10 cellular contexts compared by ENCODE assay signal in the genomic region with DNA sequence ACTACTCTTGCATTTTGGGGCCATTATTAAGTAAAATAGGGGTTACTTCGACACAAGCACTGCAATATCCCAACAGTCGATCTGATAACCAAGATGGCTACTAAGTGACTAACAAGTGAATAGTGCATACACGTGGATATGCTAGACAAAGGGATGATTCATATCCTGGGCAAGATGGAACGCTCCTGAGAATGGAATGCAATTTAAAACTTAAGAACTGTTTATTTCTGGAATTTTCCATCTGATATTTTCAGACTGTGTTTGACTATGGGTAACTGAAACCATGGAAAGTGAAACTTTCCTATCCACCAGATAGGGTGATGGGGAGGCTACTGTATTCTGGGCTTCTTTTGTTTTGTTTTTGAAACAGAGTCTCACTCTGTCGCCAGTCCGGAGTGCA.
A peak's percentile ranks its signal among the peaks of the same experiment; 100 is the strongest.
DNase-seq lines count a peak whose midpoint lies in the region; ATAC-seq, FAIRE-seq and TF ChIP-seq lines count a peak whose summit lies in the region.
"Had no signal": no experiment of that assay in that cellular context is flagged by ENCODE, and none has a peak within 500 bp of the region (broad histone marks: within the 10 kb centered on the region; RNA-seq: fewer than 3 reads in every experiment).

No MANE protein-coding gene starts in this region.

- no peak for TF ChIP-seq EP300 in HepG2 (IDR thresholded peaks at IDR 0.05; ENCODE audit: low read depth in 2 of 2, low read length in 2 of 2)
- TF ChIP-seq EP300 in HepG2 (CRISPR knock-in tag; IDR thresholded peaks at IDR 0.05; ENCODE audit: borderline replicate concordance), result no peak

- peaks cover 6% of the 10 kb centered on the region for H3K4me1 ChIP-seq in HepG2 (ENCODE audit: insufficient read depth, low read length)

- no peak overlapping the region for H3K9ac ChIP-seq in HepG2 (ENCODE audit: insufficient read depth, low read depth, low read length)

- WGBS in HepG2 (ENCODE audit: low lambda C conversion rate), result 87% methylated on average over 6 of the region's 6 CpGs

- ATAC-seq in HepG2 (no peak), GM21737 (IDR thresholded peaks at IDR 0.05; ENCODE audit: unreplicated experiment) (no peak)

- H3K27ac ChIP-seq in HepG2 (ENCODE audit: extremely low read length, insufficient read depth, low read length), result no peak overlapping the region

- H3K4me2 ChIP-seq in HepG2 (ENCODE audit: low read depth, low read length), result no peak overlapping the region

- H3K27me3 ChIP-seq in HepG2 (ENCODE audit: control insufficient read depth in 1 of 2, insufficient read depth in 2 of 2, low read length in 2 of 2), result no peaks in the 10 kb centered on the region

- DNase-seq in AG10803 (ENCODE audit: low read depth) (peak; percentile 90), LoVo (ENCODE audit: low spot score) (peak; percentile 47), choroid plexus epithelial cell (ENCODE audit: low read depth) (peak; percentile 96), HepG2 (ENCODE audit: low spot score) (peak; percentile 62), D341Med (ENCODE audit: low spot score) (no peak), activated T-cell treated with anti-CD3 and anti-CD28 coated beads for 4 hours (no peak)
- no peak for DNase-seq in activated effector memory CD4-positive, alpha-beta T cell treated with anti-CD3 and anti-CD28 coated beads, Interleukin-2, amount 50 U/mL, for 16 hours
- DNase-seq: CD8-positive, alpha-beta memory T cell; NCI-H146 had no signal

- no peak overlapping the region for H2AFZ ChIP-seq in HepG2 (ENCODE audit: low read length)

- CTCF ChIA-PET in HepG2 (lab: Yijun Ruan, JAX; ENCODE audit: low intra/inter-chr PET ratio, low total read pairs), result no interaction called here

- POLR2A ChIA-PET in HepG2 (lab: Yijun Ruan, JAX), result no interaction called here

- in situ Hi-C loops in HepG2 (cut with HindIII; ENCODE audit: extremely low pct_ligation_motif_present, low pct_unique_long_range_greater_than_20kb), result no loop called here

- TF ChIP-seq POLR2A in HepG2 (IDR thresholded peaks at IDR 0.05; ENCODE audit: insufficient read depth in 1 of 2, low read depth in 2 of 2, low read length in 2 of 2), result no peak

- TF ChIP-seq CTCF in AG10803 (conservative IDR thresholded peaks at IDR 0.05; ENCODE audit: low read length), result no peak
- no peak for TF ChIP-seq CTCF in choroid plexus epithelial cell (conservative IDR thresholded peaks at IDR 0.05; ENCODE audit: low read depth, low read length)
- no peak for TF ChIP-seq CTCF in HepG2 (CRISPR knock-in tag; IDR thresholded peaks at IDR 0.05)

- H3K79me2 ChIP-seq in HepG2 (ENCODE audit: insufficient read depth, low read length), result peaks cover 2% of the 10 kb centered on the region

- no peaks in the 10 kb centered on the region for H3K9me3 ChIP-seq in HepG2 (ENCODE audit: low read length)

- no TSS peak for BruUV-seq in HepG2 (replicated peaks; lab: Mats Ljungman, UMichigan)

- no peak for TF ChIP-seq RAD21 in HepG2 (CRISPR knock-in tag; IDR thresholded peaks at IDR 0.05)

- peaks cover 3% of the 10 kb centered on the region; the same call in 1 of the 2 replicates for H4K20me1 ChIP-seq in HepG2 (ENCODE audit: insufficient read depth, low read length)

- peaks cover 3 to 9% of the 10 kb centered on the region in 2 experiments; a peak in 4 of 5 replicates for H3K36me3 ChIP-seq in HepG2 (replicated peaks in 1 of 2; ENCODE audit: control insufficient read depth in 1 of 2, insufficient read depth in 2 of 2, low read length in 2 of 2)

- intact Hi-C loops in HepG2 (cut with micrococcal nuclease; ENCODE audit: unreplicated experiment), result no loop called here

- no peak for FAIRE-seq in HepG2 (lab: Jason Lieb, UNC)

- H3K4me3 ChIP-seq in AG10803 (ENCODE audit: low read length) (no peak overlapping the region), choroid plexus epithelial cell (ENCODE audit: low read depth, low read length) (no peak overlapping the region), HepG2 (replicated peaks in 1 of 3; ENCODE audit: insufficient read depth in 1 of 3, low read depth in 2 of 3, low read length in 3 of 3) (no peak overlapping the region)

TF ChIP-seq in HepG2, 621 proteins besides CTCF, POLR2A, EP300 and RAD21:
- TF ChIP-seq RBAK (CRISPR knock-in tag; IDR thresholded peaks at IDR 0.05) (no peak), ZNF431 (CRISPR knock-in tag; IDR thresholded peaks at IDR 0.05; ENCODE audit: borderline replicate concordance, low read depth) (no peak), RAD51 (IDR thresholded peaks at IDR 0.05; ENCODE audit: borderline replicate concordance) (no peak), MEIS1 (CRISPR knock-in tag; IDR thresholded peaks at IDR 0.05; ENCODE audit: borderline replicate concordance) (no peak), BRCA1 (CRISPR knock-in tag; IDR thresholded peaks at IDR 0.05) (no peak), ZNF12 (CRISPR knock-in tag; IDR thresholded peaks at IDR 0.05) (peak; percentile 48; the same call in 1 of the 2 replicates)
- TF ChIP-seq, protein P1, sequence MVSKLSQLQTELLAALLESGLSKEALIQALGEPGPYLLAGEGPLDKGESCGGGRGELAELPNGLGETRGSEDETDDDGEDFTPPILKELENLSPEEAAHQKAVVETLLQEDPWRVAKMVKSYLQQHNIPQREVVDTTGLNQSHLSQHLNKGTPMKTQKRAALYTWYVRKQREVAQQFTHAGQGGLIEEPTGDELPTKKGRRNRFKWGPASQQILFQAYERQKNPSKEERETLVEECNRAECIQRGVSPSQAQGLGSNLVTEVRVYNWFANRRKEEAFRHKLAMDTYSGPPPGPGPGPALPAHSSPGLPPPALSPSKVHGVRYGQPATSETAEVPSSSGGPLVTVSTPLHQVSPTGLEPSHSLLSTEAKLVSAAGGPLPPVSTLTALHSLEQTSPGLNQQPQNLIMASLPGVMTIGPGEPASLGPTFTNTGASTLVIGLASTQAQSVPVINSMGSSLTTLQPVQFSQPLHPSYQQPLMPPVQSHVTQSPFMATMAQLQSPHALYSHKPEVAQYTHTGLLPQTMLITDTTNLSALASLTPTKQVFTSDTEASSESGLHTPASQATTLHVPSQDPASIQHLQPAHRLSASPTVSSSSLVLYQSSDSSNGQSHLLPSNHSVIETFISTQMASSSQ (IDR thresholded peaks at IDR 0.05; ENCODE audit: low read depth), result no peak
- TF ChIP-seq, protein P1 (CRISPR knock-in tag; IDR thresholded peaks at IDR 0.05; ENCODE audit: borderline replicate concordance), result no peak
- TF ChIP-seq, protein P2, sequence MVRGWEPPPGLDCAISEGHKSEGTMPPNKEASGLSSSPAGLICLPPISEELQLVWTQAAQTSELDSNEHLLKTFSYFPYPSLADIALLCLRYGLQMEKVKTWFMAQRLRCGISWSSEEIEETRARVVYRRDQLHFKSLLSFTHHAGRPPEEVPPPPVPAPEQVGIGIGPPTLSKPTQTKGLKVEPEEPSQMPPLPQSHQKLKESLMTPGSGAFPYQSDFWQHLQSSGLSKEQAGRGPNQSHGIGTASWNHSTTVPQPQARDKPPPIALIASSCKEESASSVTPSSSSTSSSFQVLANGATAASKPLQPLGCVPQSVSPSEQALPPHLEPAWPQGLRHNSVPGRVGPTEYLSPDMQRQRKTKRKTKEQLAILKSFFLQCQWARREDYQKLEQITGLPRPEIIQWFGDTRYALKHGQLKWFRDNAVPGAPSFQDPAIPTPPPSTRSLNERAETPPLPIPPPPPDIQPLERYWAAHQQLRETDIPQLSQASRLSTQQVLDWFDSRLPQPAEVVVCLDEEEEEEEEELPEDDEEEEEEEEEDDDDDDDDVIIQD (CRISPR knock-in tag; IDR thresholded peaks at IDR 0.05; ENCODE audit: low read depth), result peak; percentile 38; the same call in 1 of the 2 replicates

Comparison
In these comparisons a context has a peak if more than half of its experiments do, and no peak if none do; other contexts are left out.
1. DNase-seq: peak in AG10803 (single experiment), LoVo (single experiment), choroid plexus epithelial cell (single experiment) and HepG2 (single experiment); none in D341Med (single experiment), activated T-cell treated with anti-CD3 and anti-CD28 coated beads for 4 hours (single experiment) and activated effector memory CD4-positive, alpha-beta T cell treated with anti-CD3 and anti-CD28 coated beads, Interleukin-2, amount 50 U/mL, for 16 hours (single experiment).